In genomic region chr10:69061305-69062161, GRCh38 we compare ENCODE assay signal across 1 cellular context.
TF ChIP-seq lines count a peak whose summit lies in the region.

No MANE protein-coding gene starts in this region.

TF ChIP-seq in K562, 482 proteins besides CTCF, POLR2A, EP300 and RAD21 (continued from another document and continues in another):
- TF ChIP-seq, protein P1, sequence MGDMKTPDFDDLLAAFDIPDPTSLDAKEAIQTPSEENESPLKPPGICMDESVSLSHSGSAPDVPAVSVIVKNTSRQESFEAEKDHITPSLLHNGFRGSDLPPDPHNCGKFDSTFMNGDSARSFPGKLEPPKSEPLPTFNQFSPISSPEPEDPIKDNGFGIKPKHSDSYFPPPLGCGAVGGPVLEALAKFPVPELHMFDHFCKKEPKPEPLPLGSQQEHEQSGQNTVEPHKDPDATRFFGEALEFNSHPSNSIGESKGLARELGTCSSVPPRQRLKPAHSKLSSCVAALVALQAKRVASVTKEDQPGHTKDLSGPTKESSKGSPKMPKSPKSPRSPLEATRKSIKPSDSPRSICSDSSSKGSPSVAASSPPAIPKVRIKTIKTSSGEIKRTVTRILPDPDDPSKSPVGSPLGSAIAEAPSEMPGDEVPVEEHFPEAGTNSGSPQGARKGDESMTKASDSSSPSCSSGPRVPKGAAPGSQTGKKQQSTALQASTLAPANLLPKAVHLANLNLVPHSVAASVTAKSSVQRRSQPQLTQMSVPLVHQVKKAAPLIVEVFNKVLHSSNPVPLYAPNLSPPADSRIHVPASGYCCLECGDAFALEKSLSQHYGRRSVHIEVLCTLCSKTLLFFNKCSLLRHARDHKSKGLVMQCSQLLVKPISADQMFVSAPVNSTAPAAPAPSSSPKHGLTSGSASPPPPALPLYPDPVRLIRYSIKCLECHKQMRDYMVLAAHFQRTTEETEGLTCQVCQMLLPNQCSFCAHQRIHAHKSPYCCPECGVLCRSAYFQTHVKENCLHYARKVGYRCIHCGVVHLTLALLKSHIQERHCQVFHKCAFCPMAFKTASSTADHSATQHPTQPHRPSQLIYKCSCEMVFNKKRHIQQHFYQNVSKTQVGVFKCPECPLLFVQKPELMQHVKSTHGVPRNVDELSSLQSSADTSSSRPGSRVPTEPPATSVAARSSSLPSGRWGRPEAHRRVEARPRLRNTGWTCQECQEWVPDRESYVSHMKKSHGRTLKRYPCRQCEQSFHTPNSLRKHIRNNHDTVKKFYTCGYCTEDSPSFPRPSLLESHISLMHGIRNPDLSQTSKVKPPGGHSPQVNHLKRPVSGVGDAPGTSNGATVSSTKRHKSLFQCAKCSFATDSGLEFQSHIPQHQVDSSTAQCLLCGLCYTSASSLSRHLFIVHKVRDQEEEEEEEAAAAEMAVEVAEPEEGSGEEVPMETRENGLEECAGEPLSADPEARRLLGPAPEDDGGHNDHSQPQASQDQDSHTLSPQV (IDR thresholded peaks at IDR 0.05), result peak; percentile 91
- no peak for TF ChIP-seq CBX1 (IDR thresholded peaks at IDR 0.05; ENCODE audit: low read depth)
- no peak for TF ChIP-seq NCOR1 (IDR thresholded peaks at IDR 0.05)
- no peak for TF ChIP-seq PHF20 (IDR thresholded peaks at IDR 0.05; ENCODE audit: partially characterized antibody)
- TF ChIP-seq L3MBTL2 (IDR thresholded peaks at IDR 0.05), result peak; percentile 91
- TF ChIP-seq ZNF41 (CRISPR knock-in tag; conservative IDR thresholded peaks at IDR 0.05), result 0 out of 2 replicates have a peak, but pooled peaks have one; percentile 52
- no peak for TF ChIP-seq ILF3 (IDR thresholded peaks at IDR 0.05; ENCODE audit: borderline replicate concordance)
- no peak for TF ChIP-seq WHSC1 (IDR thresholded peaks at IDR 0.05; ENCODE audit: low read length)
- no peak for TF ChIP-seq NR4A1 (CRISPR knock-in tag; IDR thresholded peaks at IDR 0.05)
- TF ChIP-seq NR4A1 (tag; IDR thresholded peaks at IDR 0.05), result peak; percentile 66; the same call in 1 of the 2 replicates
- TF ChIP-seq MECOM (CRISPR knock-in tag; IDR thresholded peaks at IDR 0.05), result peak; percentile 43; the same call in 1 of the 2 replicates
- TF ChIP-seq RCOR1 (IDR thresholded peaks at IDR 0.05; ENCODE audit: borderline replicate concordance in 1 of 2, low read depth in 2 of 2, low read length in 2 of 2), result 0 out of 4 replicates have a peak, but pooled peaks of 1 of the 2 experiments have one; percentile 33
- TF ChIP-seq NR2C2 (CRISPR knock-in tag; IDR thresholded peaks at IDR 0.05), result no peak
- TF ChIP-seq NR2C2 (tag; IDR thresholded peaks at IDR 0.05), result peak; percentile 90
- TF ChIP-seq GABPA (tag; conservative IDR thresholded peaks at IDR 0.05; ENCODE audit: low read depth), result 0 out of 2 replicates have a peak, but pooled peaks have one; percentile 52
- no peak for TF ChIP-seq ZFPM2 (CRISPR knock-in tag; IDR thresholded peaks at IDR 0.05)
- TF ChIP-seq ATF7 (IDR thresholded peaks at IDR 0.05), result peak; percentile 47
- no peak for TF ChIP-seq ESRRB (CRISPR knock-in tag; IDR thresholded peaks at IDR 0.05; ENCODE audit: borderline replicate concordance)
- peak; percentile 27; the same call in 1 of the 2 replicates for TF ChIP-seq JUND (IDR thresholded peaks at IDR 0.05; ENCODE audit: borderline replicate concordance, low read depth, low read length)
- TF ChIP-seq JUND (tag; IDR thresholded peaks at IDR 0.05; ENCODE audit: borderline replicate concordance, low read depth, low read length), result peak; percentile 67; the same call in 2 of the 3 replicates
- peak; percentile 82; the same call in 1 of the 2 replicates for TF ChIP-seq SMARCA4 (IDR thresholded peaks at IDR 0.05)
- no peak for TF ChIP-seq PML (IDR thresholded peaks at IDR 0.05; ENCODE audit: low read length)
- TF ChIP-seq MYC (IDR thresholded peaks at IDR 0.05; ENCODE audit: low read depth, low read length), result peak; percentile 58; the same call in 1 of the 2 replicates
- no peak for TF ChIP-seq MYC (CRISPR knock-in tag; IDR thresholded peaks at IDR 0.05; ENCODE audit: borderline replicate concordance, low read depth)
- TF ChIP-seq CXXC5 (CRISPR knock-in tag; IDR thresholded peaks at IDR 0.05), result peak; percentile 89; the same call in 1 of the 2 replicates
- no peak for TF ChIP-seq SMAD2 (IDR thresholded peaks at IDR 0.05; ENCODE audit: low read depth, low read length)
- no peak for TF ChIP-seq MTF1 (CRISPR knock-in tag; IDR thresholded peaks at IDR 0.05; ENCODE audit: borderline replicate concordance)
- TF ChIP-seq ATF1 (CRISPR knock-in tag; IDR thresholded peaks at IDR 0.05), result no peak
- TF ChIP-seq ATF1 (tag; IDR thresholded peaks at IDR 0.05), result peak; percentile 69
- TF ChIP-seq OTX1 (CRISPR knock-in tag; IDR thresholded peaks at IDR 0.05), result no peak
- TF ChIP-seq THRB (CRISPR knock-in tag; conservative IDR thresholded peaks at IDR 0.05), result no peak
- peak; percentile 56; the same call in 1 of the 2 replicates for TF ChIP-seq JUN (IDR thresholded peaks at IDR 0.05; ENCODE audit: borderline replicate concordance, low read depth, low read length)
- no peak for TF ChIP-seq JUN (CRISPR knock-in tag; IDR thresholded peaks at IDR 0.05; ENCODE audit: borderline replicate concordance)
- no peak for TF ChIP-seq CHD2 (IDR thresholded peaks at IDR 0.05; ENCODE audit: low read depth, low read length)
- TF ChIP-seq, protein P2, sequence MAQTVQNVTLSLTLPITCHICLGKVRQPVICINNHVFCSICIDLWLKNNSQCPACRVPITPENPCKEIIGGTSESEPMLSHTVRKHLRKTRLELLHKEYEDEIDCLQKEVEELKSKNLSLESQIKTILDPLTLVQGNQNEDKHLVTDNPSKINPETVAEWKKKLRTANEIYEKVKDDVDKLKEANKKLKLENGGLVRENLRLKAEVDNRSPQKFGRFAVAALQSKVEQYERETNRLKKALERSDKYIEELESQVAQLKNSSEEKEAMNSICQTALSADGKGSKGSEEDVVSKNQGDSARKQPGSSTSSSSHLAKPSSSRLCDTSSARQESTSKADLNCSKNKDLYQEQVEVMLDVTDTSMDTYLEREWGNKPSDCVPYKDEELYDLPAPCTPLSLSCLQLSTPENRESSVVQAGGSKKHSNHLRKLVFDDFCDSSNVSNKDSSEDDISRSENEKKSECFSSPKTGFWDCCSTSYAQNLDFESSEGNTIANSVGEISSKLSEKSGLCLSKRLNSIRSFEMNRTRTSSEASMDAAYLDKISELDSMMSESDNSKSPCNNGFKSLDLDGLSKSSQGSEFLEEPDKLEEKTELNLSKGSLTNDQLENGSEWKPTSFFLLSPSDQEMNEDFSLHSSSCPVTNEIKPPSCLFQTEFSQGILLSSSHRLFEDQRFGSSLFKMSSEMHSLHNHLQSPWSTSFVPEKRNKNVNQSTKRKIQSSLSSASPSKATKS (CRISPR knock-in tag; IDR thresholded peaks at IDR 0.05), result no peak
- no peak for TF ChIP-seq TFAM (CRISPR knock-in tag; conservative IDR thresholded peaks at IDR 0.05)
- TF ChIP-seq, protein P3, sequence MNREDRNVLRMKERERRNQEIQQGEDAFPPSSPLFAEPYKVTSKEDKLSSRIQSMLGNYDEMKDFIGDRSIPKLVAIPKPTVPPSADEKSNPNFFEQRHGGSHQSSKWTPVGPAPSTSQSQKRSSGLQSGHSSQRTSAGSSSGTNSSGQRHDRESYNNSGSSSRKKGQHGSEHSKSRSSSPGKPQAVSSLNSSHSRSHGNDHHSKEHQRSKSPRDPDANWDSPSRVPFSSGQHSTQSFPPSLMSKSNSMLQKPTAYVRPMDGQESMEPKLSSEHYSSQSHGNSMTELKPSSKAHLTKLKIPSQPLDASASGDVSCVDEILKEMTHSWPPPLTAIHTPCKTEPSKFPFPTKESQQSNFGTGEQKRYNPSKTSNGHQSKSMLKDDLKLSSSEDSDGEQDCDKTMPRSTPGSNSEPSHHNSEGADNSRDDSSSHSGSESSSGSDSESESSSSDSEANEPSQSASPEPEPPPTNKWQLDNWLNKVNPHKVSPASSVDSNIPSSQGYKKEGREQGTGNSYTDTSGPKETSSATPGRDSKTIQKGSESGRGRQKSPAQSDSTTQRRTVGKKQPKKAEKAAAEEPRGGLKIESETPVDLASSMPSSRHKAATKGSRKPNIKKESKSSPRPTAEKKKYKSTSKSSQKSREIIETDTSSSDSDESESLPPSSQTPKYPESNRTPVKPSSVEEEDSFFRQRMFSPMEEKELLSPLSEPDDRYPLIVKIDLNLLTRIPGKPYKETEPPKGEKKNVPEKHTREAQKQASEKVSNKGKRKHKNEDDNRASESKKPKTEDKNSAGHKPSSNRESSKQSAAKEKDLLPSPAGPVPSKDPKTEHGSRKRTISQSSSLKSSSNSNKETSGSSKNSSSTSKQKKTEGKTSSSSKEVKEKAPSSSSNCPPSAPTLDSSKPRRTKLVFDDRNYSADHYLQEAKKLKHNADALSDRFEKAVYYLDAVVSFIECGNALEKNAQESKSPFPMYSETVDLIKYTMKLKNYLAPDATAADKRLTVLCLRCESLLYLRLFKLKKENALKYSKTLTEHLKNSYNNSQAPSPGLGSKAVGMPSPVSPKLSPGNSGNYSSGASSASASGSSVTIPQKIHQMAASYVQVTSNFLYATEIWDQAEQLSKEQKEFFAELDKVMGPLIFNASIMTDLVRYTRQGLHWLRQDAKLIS (CRISPR knock-in tag; IDR thresholded peaks at IDR 0.05), result no peak
- TF ChIP-seq SMC3 (conservative IDR thresholded peaks at IDR 0.05; ENCODE audit: insufficient read depth, low read depth, low read length), result no peak
- peak; percentile 33 for TF ChIP-seq POLR2B (IDR thresholded peaks at IDR 0.05; ENCODE audit: low read depth, partially characterized antibody)
- no peak for TF ChIP-seq RBM17 (IDR thresholded peaks at IDR 0.05; ENCODE audit: borderline replicate concordance, low read depth, low read length)
- TF ChIP-seq, protein P4, sequence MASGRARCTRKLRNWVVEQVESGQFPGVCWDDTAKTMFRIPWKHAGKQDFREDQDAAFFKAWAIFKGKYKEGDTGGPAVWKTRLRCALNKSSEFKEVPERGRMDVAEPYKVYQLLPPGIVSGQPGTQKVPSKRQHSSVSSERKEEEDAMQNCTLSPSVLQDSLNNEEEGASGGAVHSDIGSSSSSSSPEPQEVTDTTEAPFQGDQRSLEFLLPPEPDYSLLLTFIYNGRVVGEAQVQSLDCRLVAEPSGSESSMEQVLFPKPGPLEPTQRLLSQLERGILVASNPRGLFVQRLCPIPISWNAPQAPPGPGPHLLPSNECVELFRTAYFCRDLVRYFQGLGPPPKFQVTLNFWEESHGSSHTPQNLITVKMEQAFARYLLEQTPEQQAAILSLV (tag; IDR thresholded peaks at IDR 0.05), result peak; percentile 73; the same call in 1 of the 2 replicates
- TF ChIP-seq GTF2A2 (tag; IDR thresholded peaks at IDR 0.05), result no peak
- peak; percentile 92 for TF ChIP-seq ZNF395 (CRISPR knock-in tag; IDR thresholded peaks at IDR 0.05)
- TF ChIP-seq, protein P5, sequence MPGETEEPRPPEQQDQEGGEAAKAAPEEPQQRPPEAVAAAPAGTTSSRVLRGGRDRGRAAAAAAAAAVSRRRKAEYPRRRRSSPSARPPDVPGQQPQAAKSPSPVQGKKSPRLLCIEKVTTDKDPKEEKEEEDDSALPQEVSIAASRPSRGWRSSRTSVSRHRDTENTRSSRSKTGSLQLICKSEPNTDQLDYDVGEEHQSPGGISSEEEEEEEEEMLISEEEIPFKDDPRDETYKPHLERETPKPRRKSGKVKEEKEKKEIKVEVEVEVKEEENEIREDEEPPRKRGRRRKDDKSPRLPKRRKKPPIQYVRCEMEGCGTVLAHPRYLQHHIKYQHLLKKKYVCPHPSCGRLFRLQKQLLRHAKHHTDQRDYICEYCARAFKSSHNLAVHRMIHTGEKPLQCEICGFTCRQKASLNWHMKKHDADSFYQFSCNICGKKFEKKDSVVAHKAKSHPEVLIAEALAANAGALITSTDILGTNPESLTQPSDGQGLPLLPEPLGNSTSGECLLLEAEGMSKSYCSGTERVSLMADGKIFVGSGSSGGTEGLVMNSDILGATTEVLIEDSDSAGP (CRISPR knock-in tag; IDR thresholded peaks at IDR 0.05), result no peak
- 0 out of 2 replicates have a peak, but pooled peaks have one; percentile 32 for TF ChIP-seq ZNF830 (CRISPR knock-in tag; IDR thresholded peaks at IDR 0.05)
- TF ChIP-seq, protein P6, sequence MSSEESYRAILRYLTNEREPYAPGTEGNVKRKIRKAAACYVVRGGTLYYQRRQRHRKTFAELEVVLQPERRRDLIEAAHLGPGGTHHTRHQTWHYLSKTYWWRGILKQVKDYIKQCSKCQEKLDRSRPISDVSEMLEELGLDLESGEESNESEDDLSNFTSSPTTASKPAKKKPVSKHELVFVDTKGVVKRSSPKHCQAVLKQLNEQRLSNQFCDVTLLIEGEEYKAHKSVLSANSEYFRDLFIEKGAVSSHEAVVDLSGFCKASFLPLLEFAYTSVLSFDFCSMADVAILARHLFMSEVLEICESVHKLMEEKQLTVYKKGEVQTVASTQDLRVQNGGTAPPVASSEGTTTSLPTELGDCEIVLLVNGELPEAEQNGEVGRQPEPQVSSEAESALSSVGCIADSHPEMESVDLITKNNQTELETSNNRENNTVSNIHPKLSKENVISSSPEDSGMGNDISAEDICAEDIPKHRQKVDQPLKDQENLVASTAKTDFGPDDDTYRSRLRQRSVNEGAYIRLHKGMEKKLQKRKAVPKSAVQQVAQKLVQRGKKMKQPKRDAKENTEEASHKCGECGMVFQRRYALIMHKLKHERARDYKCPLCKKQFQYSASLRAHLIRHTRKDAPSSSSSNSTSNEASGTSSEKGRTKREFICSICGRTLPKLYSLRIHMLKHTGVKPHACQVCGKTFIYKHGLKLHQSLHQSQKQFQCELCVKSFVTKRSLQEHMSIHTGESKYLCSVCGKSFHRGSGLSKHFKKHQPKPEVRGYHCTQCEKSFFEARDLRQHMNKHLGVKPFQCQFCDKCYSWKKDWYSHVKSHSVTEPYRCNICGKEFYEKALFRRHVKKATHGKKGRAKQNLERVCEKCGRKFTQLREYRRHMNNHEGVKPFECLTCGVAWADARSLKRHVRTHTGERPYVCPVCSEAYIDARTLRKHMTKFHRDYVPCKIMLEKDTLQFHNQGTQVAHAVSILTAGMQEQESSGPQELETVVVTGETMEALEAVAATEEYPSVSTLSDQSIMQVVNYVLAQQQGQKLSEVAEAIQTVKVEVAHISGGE (CRISPR knock-in tag; IDR thresholded peaks at IDR 0.05), result peak in 1 of 3 experiments; percentile 66; a peak in 2 of 6 replicates
- no peak for TF ChIP-seq FOXP1 (CRISPR knock-in tag; IDR thresholded peaks at IDR 0.05)
- no peak for TF ChIP-seq ZNF696 (CRISPR knock-in tag; conservative IDR thresholded peaks at IDR 0.05)
- TF ChIP-seq ZNF324 (CRISPR knock-in tag; IDR thresholded peaks at IDR 0.05), result no peak
- TF ChIP-seq ZSCAN29 (IDR thresholded peaks at IDR 0.05), result no peak
